ENCODE assay signal across 27 cellular contexts in genomic region chr18:22009242-22009641, GRCh38.
DNase-seq lines count a peak whose midpoint lies in the region; ATAC-seq, FAIRE-seq and TF ChIP-seq lines count a peak whose summit lies in the region.
"Had no signal": no experiment of that assay in that cellular context is flagged by ENCODE, and none has a peak within 500 bp of the region (broad histone marks: within the 10 kb centered on the region; RNA-seq: fewer than 3 reads in every experiment).

No MANE protein-coding gene starts in this region.

- TF ChIP-seq RAD21 in A549 (conservative IDR thresholded peaks at IDR 0.05 in 1 of 2, IDR thresholded peaks at IDR 0.05 in 1 of 2) (no peak), K562 (CRISPR knock-in tag; conservative IDR thresholded peaks at IDR 0.05 in 1 of 2, IDR thresholded peaks at IDR 0.05 in 1 of 2) (no peak)

- H3K36me3 ChIP-seq in GM23338 (ENCODE audit: insufficient read depth): peaks cover 6% of the 10 kb centered on the region; the same call in 1 of the 2 replicates
- H3K36me3 ChIP-seq in K562 (ENCODE audit: control insufficient read depth, insufficient read depth, low read length): no peaks in the 10 kb centered on the region
- H3K36me3 ChIP-seq in endodermal cell (ENCODE audit: control insufficient read depth, insufficient read depth, low read length): no peaks in the 10 kb centered on the region
- H3K36me3 ChIP-seq: BE2C, BLaER1 had no signal

- no peaks in the 10 kb centered on the region for H3K4me1 Mint-ChIP-seq in GM23338
- H3K4me1 Mint-ChIP-seq in endodermal cell: peaks cover 5% of the 10 kb centered on the region
- H3K4me1 Mint-ChIP-seq in WTC11: no peaks in the 10 kb centered on the region
- H3K4me1 Mint-ChIP-seq: CD14-positive monocyte; CD4-positive, alpha-beta memory T cell; CD4-positive, CD25-positive, alpha-beta regulatory T cell; CD8-positive, alpha-beta memory T cell had no signal

- in situ Hi-C loops in K562 (cut with MboI): no loop called here

- H3K9me1 ChIP-seq in K562 (ENCODE audit: control insufficient read depth, insufficient read depth, low read length): no peaks in the 10 kb centered on the region

- H3K9ac ChIP-seq in K562 (ENCODE audit: insufficient read depth in 1 of 2, low read depth in 2 of 2, low read length in 2 of 2) (no peak overlapping the region), endodermal cell (ENCODE audit: extremely low read depth, low read length, poor library complexity, severe bottlenecking) (no peak overlapping the region)
- H3K9ac ChIP-seq: BLaER1 had no signal

- no peaks in the 10 kb centered on the region for H3K9me2 ChIP-seq in GM23338 (ENCODE audit: insufficient read depth)

- H2AFZ ChIP-seq in GM23338: no peak overlapping the region
- H2AFZ ChIP-seq in K562 (ENCODE audit: low read depth, low read length): no peak overlapping the region

- no peak for TF ChIP-seq POLR2A in A549 (IDR thresholded peaks at IDR 0.05; ENCODE audit: low read length)
- no peak for TF ChIP-seq POLR2A in K562 (conservative IDR thresholded peaks at IDR 0.05)

- intact Hi-C loops in K562 (cut with micrococcal nuclease): no loop called here
- intact Hi-C loops in right cardiac atrium (cut with DNase I): loop anchor here in 1 of 4 donors (10.0 kb wide), 1 partner anchor 56 kb away; no protein-coding TSS in a partner anchor

- H3K27me3 Mint-ChIP-seq in GM23338 (ENCODE audit: insufficient read depth, low read depth, poor library complexity) (no peaks in the 10 kb centered on the region), endodermal cell (ENCODE audit: insufficient read depth) (no peaks in the 10 kb centered on the region), WTC11 (ENCODE audit: low read depth) (no peaks in the 10 kb centered on the region; the same call in 1 of the 2 replicates)

- TF ChIP-seq EP300 in A549 (IDR thresholded peaks at IDR 0.05) (no peak), K562 (IDR thresholded peaks at IDR 0.05; ENCODE audit: low read length) (no peak)

- H3K4me3 Mint-ChIP-seq in GM23338 (no peak overlapping the region), endodermal cell (no peak overlapping the region), WTC11 (no peak overlapping the region)
- H3K4me3 Mint-ChIP-seq: CD14-positive monocyte; CD4-positive, alpha-beta memory T cell; CD4-positive, CD25-positive, alpha-beta regulatory T cell; CD8-positive, alpha-beta memory T cell had no signal

- FAIRE-seq in A549 (lab: Jason Lieb, UNC) (no peak), K562 (lab: Jason Lieb, UNC) (no peak)
- FAIRE-seq: GM12878, GM12892, GM18507 had no signal

- peaks cover 5% of the 10 kb centered on the region; the same call in 2 of the 3 replicates for H3K9me3 ChIP-seq in A549
- no peaks in the 10 kb centered on the region for H3K9me3 ChIP-seq in K562 (replicated peaks; ENCODE audit: control insufficient read depth, insufficient read depth, low read depth, low read length)
- peaks cover 55% of the 10 kb centered on the region for H3K9me3 ChIP-seq in endodermal cell (ENCODE audit: control insufficient read depth, low read length)
- no peaks in the 10 kb centered on the region for H3K9me3 ChIP-seq in right cardiac atrium (ENCODE audit: control insufficient read depth, low read length)
- H3K9me3 ChIP-seq: BE2C, BLaER1 had no signal

- H3K27ac ChIP-seq in A549 (no peak overlapping the region), GM23338 (ENCODE audit: low read depth) (no peak overlapping the region), K562 (ENCODE audit: extremely low read depth, low read depth, low read length) (no peak overlapping the region), endodermal cell (ENCODE audit: low read depth, low read length) (no peak overlapping the region), right cardiac atrium (ENCODE audit: low read length) (no peak overlapping the region)
- H3K27ac ChIP-seq: BLaER1 had no signal

- H4K20me1 ChIP-seq in GM23338 (replicated peaks; ENCODE audit: insufficient read depth): no peaks in the 10 kb centered on the region
- H4K20me1 ChIP-seq in K562 (replicated peaks; ENCODE audit: control insufficient read depth, insufficient read depth, low read length): no peaks in the 10 kb centered on the region
- H4K20me1 ChIP-seq: BLaER1 had no signal

- no peaks in the 10 kb centered on the region for H3F3A ChIP-seq in GM23338 (replicated peaks; ENCODE audit: low read depth)

- no peaks in the 10 kb centered on the region for H3K27me3 ChIP-seq in GM23338 (ENCODE audit: insufficient read depth)
- peaks cover 7 to 13% of the 10 kb centered on the region in 2 experiments; a peak in 4 of 5 replicates for H3K27me3 ChIP-seq in K562 (ENCODE audit: control insufficient read depth in 2 of 2, insufficient read depth in 2 of 2, low read length in 2 of 2)
- H3K27me3 ChIP-seq in endodermal cell (ENCODE audit: control insufficient read depth, insufficient read depth, low read length, poor library complexity, severe bottlenecking): no peaks in the 10 kb centered on the region
- no peaks in the 10 kb centered on the region for H3K27me3 ChIP-seq in right cardiac atrium (ENCODE audit: control insufficient read depth, insufficient read depth)
- H3K27me3 ChIP-seq: BE2C, BLaER1 had no signal

- H3K27ac Mint-ChIP-seq in GM23338: no peak overlapping the region
- H3K27ac Mint-ChIP-seq in endodermal cell: no peak overlapping the region
- H3K27ac Mint-ChIP-seq in WTC11: no peak overlapping the region
- H3K27ac Mint-ChIP-seq: CD14-positive monocyte; CD4-positive, alpha-beta memory T cell; CD4-positive, CD25-positive, alpha-beta regulatory T cell; CD8-positive, alpha-beta memory T cell had no signal

- H3K36me3 Mint-ChIP-seq in GM23338 (ENCODE audit: low read depth): peaks cover 3% of the 10 kb centered on the region; the same call in 1 of the 3 replicates
- peaks cover 19% of the 10 kb centered on the region for H3K36me3 Mint-ChIP-seq in endodermal cell (ENCODE audit: low read depth)
- no peaks in the 10 kb centered on the region; the same call in 1 of the 2 replicates for H3K36me3 Mint-ChIP-seq in WTC11
- H3K36me3 Mint-ChIP-seq: CD14-positive monocyte; CD4-positive, alpha-beta memory T cell; CD4-positive, CD25-positive, alpha-beta regulatory T cell had no signal

- no peak for DNase-seq in A549 (ENCODE audit: low read depth in 1 of 2, low spot score in 1 of 2)
- DNase-seq in GM23338 (ENCODE audit: low spot score): no peak
- DNase-seq in K562 (ENCODE audit: extremely low read depth in 1 of 4, low spot score in 3 of 4): no peak
- no peak for DNase-seq in endodermal cell
- DNase-seq in 8988T: no peak
- no peak for DNase-seq in WTC11 (ENCODE audit: low spot score)
- no peak for DNase-seq in right cardiac atrium
- DNase-seq in H4 (ENCODE audit: low spot score): no peak
- DNase-seq: ACHN; BE2C; C1 segment of cervical spinal cord; CD4-positive, alpha-beta memory T cell; CD4-positive, CD25-positive, alpha-beta regulatory T cell; CD8-positive, alpha-beta memory T cell; COR-L47; DMS 273 treated with DMSO at 0.1 percent for 48 hours; DMS153; DMS53; DMS79; DND-41; EL; GDM1 had no signal

- H3K4me2 ChIP-seq in A549: no peak overlapping the region
- no peak overlapping the region for H3K4me2 ChIP-seq in GM23338
- no peak overlapping the region for H3K4me2 ChIP-seq in K562 (ENCODE audit: insufficient read depth, low read length)
- H3K4me2 ChIP-seq: BLaER1 had no signal

- H3K4me3 ChIP-seq in A549 (no peak overlapping the region), GM23338 (no peak overlapping the region), K562 (no peak overlapping the region), endodermal cell (ENCODE audit: low read length) (peak overlapping the region; percentile 73), right cardiac atrium (ENCODE audit: low read length) (no peak overlapping the region)
- H3K4me3 ChIP-seq: BLaER1, GM12878 had no signal

- TF ChIP-seq CTCF in A549 (IDR thresholded peaks at IDR 0.05) (no peak), GM23338 (conservative IDR thresholded peaks at IDR 0.05; ENCODE audit: low read depth in 2 of 2) (no peak), K562 (IDR thresholded peaks at IDR 0.05 in 2 of 3, conservative IDR thresholded peaks at IDR 0.05 in 1 of 3; ENCODE audit: insufficient read depth in 2 of 3, low read depth in 1 of 3, low read length in 3 of 3) (no peak), endodermal cell (conservative IDR thresholded peaks at IDR 0.05) (no peak), WTC11 (IDR thresholded peaks at IDR 0.05) (no peak)

- H3K9me3 Mint-ChIP-seq in GM23338 (peaks cover 3% of the 10 kb centered on the region; the same call in 1 of the 3 replicates), endodermal cell (peaks cover 47% of the 10 kb centered on the region), WTC11 (peaks cover 26% of the 10 kb centered on the region)

- no peak for ATAC-seq in A549
- no peak for ATAC-seq in GM23338
- ATAC-seq in K562: no peak
- ATAC-seq in WTC11: no peak
- ATAC-seq in right cardiac atrium: no peak
- ATAC-seq: GM12878 had no signal

- POLR2A ChIA-PET in A549 (lab: Yijun Ruan, JAX) (no interaction called here), K562 (lab: Yijun Ruan, JAX) (no interaction called here), WTC11 (lab: Charles Lee) (interaction anchor here (0.6 kb wide), 1 partner anchor 51 kb away, joined by 5 read pairs; no protein-coding TSS in a partner anchor)

- BruUV-seq in K562 (replicated peaks; lab: Mats Ljungman, UMichigan): no TSS peak

- no peaks in the 10 kb centered on the region for H3K79me2 ChIP-seq in GM23338 (replicated peaks; ENCODE audit: insufficient read depth)
- no peaks in the 10 kb centered on the region for H3K79me2 ChIP-seq in K562 (ENCODE audit: control insufficient read depth, insufficient read depth, low read length)

- H3K4me1 ChIP-seq in A549 (no peaks in the 10 kb centered on the region), GM23338 (ENCODE audit: insufficient read depth) (no peaks in the 10 kb centered on the region), K562 (replicated peaks in 1 of 2; ENCODE audit: control insufficient read depth in 2 of 2, insufficient read depth in 2 of 2, low read length in 2 of 2) (no peaks in the 10 kb centered on the region), endodermal cell (ENCODE audit: control insufficient read depth, insufficient read depth, low read length) (no peaks in the 10 kb centered on the region), right cardiac atrium (ENCODE audit: control insufficient read depth, insufficient read depth, low read length) (no peaks in the 10 kb centered on the region)
- H3K4me1 ChIP-seq: BE2C, BLaER1 had no signal

- CTCF ChIA-PET in A549 (lab: Yijun Ruan, JAX): interaction anchor here (0.8 kb wide), 1 partner anchor 11 kb away, joined by 3 read pairs; no protein-coding TSS in a partner anchor
- CTCF ChIA-PET in K562 (lab: Yijun Ruan, JAX; ENCODE audit: low intra/inter-chr PET ratio): no interaction called here
- CTCF ChIA-PET in WTC11 (lab: Charles Lee): interaction anchor here (1.6 kb wide), 1 partner anchor 12 kb away, joined by 5 read pairs; no protein-coding TSS in a partner anchor

TF ChIP-seq in A549, 52 proteins besides CTCF, POLR2A, EP300 and RAD21 (continues in another document):
- no peak for TF ChIP-seq PHF8 (IDR thresholded peaks at IDR 0.05; ENCODE audit: borderline replicate concordance, low read depth)

TF ChIP-seq in GM23338, 12 proteins besides CTCF, POLR2A, EP300 and RAD21 (continues in another document):
- TF ChIP-seq ZNF331 (CRISPR knock-in tag; IDR thresholded peaks at IDR 0.05; ENCODE audit: low read depth): peak; percentile 57

TF ChIP-seq in K562, 482 proteins besides CTCF, POLR2A, EP300 and RAD21 (continues in another document):
- no peak for TF ChIP-seq MCM5 (IDR thresholded peaks at IDR 0.05; ENCODE audit: low read depth)

TF ChIP-seq in WTC11, 78 proteins besides CTCF, POLR2A, EP300 and RAD21 (continues in another document):
- TF ChIP-seq SOX15 (CRISPR knock-in tag; IDR thresholded peaks at IDR 0.05): no peak
